Comparison of ENCODE assay signal across 8 cellular contexts in the genomic region with DNA sequence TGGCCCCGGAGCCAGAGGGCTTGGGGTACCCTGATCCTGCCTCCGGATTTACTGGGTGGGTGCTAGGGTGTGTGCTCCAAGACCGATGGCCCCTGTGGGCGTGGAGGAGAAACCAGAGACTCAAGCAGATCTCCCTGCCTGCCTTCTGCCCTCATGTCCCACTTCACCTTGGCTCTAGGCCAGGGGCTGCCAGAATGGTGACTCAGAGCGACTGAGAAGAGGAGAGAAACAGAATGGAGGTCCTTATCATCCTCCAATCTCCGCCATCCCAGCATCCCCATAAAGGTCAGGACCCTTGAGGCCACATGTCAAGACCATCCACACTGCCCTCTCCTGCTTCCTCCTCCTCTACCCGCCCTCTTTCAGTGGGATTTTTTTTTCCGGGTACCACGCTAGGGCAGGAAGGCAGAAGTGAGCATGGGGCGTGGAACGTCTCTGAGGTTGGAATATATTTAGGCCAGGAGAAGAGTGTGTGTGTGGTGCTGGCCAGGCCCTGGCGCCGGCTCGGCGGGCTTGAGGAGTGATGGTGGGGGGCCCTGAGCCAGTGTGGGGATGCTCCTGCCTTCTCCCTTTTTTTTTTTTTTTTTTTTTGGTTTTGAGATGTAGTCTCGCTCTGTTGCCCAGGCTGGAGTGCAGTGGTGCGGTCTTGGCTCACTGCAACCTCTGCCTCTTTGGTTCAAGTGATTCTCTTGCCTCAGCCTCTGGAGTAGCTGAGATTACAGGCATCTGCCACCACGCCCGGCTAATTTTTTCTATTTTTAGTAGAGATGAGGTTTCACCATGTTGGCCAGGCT. TPM values are rescaled to one million over a fixed set of nuclear protein-coding genes. Genes with fewer than 3 reads are reported as not detected.
DNase-seq lines count a peak whose midpoint lies in the region; ATAC-seq and TF ChIP-seq lines count a peak whose summit lies in the region.

No MANE protein-coding gene starts in this region.

- no peaks in the 10 kb centered on the region for H3K36me3 ChIP-seq in BLaER1 treated with 17β-estradiol and CSF1 and Interleukin-3, amounts not matched to agents 10 nM and 100 nM

- peak overlapping the region; percentile 12 to 82 (median 73); a peak in 21 of 22 replicates for H3K9ac ChIP-seq in BLaER1 treated with 17β-estradiol and CSF1 and Interleukin-3, amounts not matched to agents 10 nM and 100 nM

- peak overlapping the region; percentile 72 to 99 (median 96) for H3K4me2 ChIP-seq in BLaER1 treated with 17β-estradiol and CSF1 and Interleukin-3, amounts not matched to agents 10 nM and 100 nM

- peaks cover 21% of the 10 kb centered on the region for H3K4me1 Mint-ChIP-seq in brain

- H3K27ac Mint-ChIP-seq in brain, result peak overlapping the region in 4 of 5 experiments; percentile 15 to 70 (median 49)

- H3K4me1 ChIP-seq in BLaER1 treated with 17β-estradiol and CSF1 and Interleukin-3, amounts not matched to agents 10 nM and 100 nM, result peaks cover 60 to 98% (median 91%) of the 10 kb centered on the region in 10 experiments

- H3K36me3 Mint-ChIP-seq in brain, result no peaks in the 10 kb centered on the region

- H3K27ac ChIP-seq in BLaER1 treated with 17β-estradiol and CSF1 and Interleukin-3, amounts not matched to agents 10 nM and 100 nM, result peak overlapping the region; percentile 56 to 100 (median 96)

- H4K20me1 ChIP-seq in BLaER1 treated with 17β-estradiol and CSF1 and Interleukin-3, amounts not matched to agents 10 nM and 100 nM, result no peaks in the 10 kb centered on the region

- peak overlapping the region in 1 of 5 experiments; percentile 31 for H3K4me3 Mint-ChIP-seq in brain

- H3K9me3 Mint-ChIP-seq in brain, result no peaks in the 10 kb centered on the region

- H3K4me3 ChIP-seq in BLaER1 treated with 17β-estradiol and CSF1 and Interleukin-3, amounts not matched to agents 10 nM and 100 nM, result peak overlapping the region in 7 of 10 experiments; percentile 4 to 39 (median 23); a peak in 9 of 20 replicates

- H3K9me3 ChIP-seq in BLaER1 treated with 17β-estradiol and CSF1 and Interleukin-3, amounts not matched to agents 10 nM and 100 nM (replicated peaks in 1 of 11), result no peaks in the 10 kb centered on the region

- ATAC-seq in left lobe of liver (peak; percentile 9), GM18519 (IDR thresholded peaks at IDR 0.05; ENCODE audit: low FRiP score, unreplicated experiment) (no peak), HG02571 (IDR thresholded peaks at IDR 0.05; ENCODE audit: unreplicated experiment) (no peak)

- DNase-seq in KG1 (lab: John Stamatoyannopoulos, UW) (peak; percentile 30), UCSD-AML1 (lab: John Stamatoyannopoulos, UW; ENCODE audit: unreplicated experiment) (peak; percentile 50), left lobe of liver (ENCODE audit: low spot score) (no peak)
- DNase-seq in stimulated activated CD4-positive, alpha-beta T cell treated with anti-CD3 and anti-CD28 coated beads, TNF-alpha, amount 100 ng/mL, for 1 hour (ENCODE audit: low read depth in 3 of 3, low spot score in 1 of 3), result peak; percentile 64

- no peaks in the 10 kb centered on the region for H3K27me3 ChIP-seq in BLaER1 treated with 17β-estradiol and CSF1 and Interleukin-3, amounts not matched to agents 10 nM and 100 nM

- TF ChIP-seq CTCF in brain (conservative IDR thresholded peaks at IDR 0.05), result no peak

- H3K27me3 Mint-ChIP-seq in brain, result no peaks in the 10 kb centered on the region

RNA-seq across cellular contexts. Expression of a gene that starts 22.3 kb away (rescaled TPM):
- 31.1 TPM for polyA plus RNA-seq in brain (ENCODE audit: insufficient read depth, low read depth, low replicate concordance)
- 26.5 TPM for total RNA-seq in left lobe of liver

RNA-seq across cellular contexts. Expression of a gene that starts 22.4 kb away (rescaled TPM):
- polyA plus RNA-seq in brain (ENCODE audit: insufficient read depth, low read depth, low replicate concordance), result 74.2 TPM
- 22.7 TPM for total RNA-seq in left lobe of liver

RNA-seq across cellular contexts. Expression of a gene that starts 54.5 kb away (rescaled TPM):
- 42.2 TPM for polyA plus RNA-seq in brain (ENCODE audit: insufficient read depth, low read depth, low replicate concordance)
- 26.7 TPM for total RNA-seq in left lobe of liver

RNA-seq across cellular contexts. Expression of a gene that starts 56.0 kb away (rescaled TPM):
- 25.9 TPM for polyA plus RNA-seq in brain (ENCODE audit: insufficient read depth, low read depth, low replicate concordance)
- total RNA-seq in left lobe of liver, result 15.8 TPM
